1 cellular context compared by ENCODE assay signal in the genomic region with DNA sequence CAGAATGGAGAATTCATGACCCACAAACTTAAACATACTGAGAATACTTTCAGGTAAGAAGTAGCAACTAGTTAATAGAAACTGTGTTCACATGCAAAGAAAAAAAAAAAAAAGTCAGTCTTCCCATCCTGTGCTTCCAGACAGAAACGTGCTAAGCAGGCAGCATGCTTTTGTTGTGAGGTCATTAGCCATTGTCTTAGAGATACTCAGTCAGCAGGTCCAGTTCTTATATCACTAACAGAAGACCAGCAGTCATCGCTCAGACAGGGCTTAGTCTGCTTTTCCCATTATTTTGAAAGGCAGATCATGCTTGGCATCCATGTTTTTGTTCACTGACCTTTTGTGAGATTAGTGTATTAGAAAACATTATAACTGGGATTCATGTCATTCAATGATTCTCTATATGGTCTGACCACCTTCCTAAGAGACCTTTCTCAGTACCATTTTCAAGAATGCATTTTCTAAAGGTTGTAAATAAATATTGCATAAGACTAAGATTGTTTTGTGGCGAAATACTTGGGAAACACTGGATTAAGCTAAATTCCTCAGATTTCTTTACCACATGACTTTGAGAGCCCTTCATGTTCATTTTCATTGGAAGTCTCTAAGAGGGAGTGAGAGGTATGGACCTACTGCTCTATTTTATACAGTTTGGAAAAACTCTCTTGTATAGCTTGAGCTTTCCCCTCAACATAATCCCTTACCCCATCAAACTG.
A peak's percentile ranks its signal among the peaks of the same experiment; 100 is the strongest.
TF ChIP-seq lines count a peak whose summit lies in the region.

No MANE protein-coding gene starts in this region.

TF ChIP-seq in K562, 482 proteins besides CTCF, POLR2A, EP300 and RAD21 (continued from another document):
- TF ChIP-seq, protein P1, sequence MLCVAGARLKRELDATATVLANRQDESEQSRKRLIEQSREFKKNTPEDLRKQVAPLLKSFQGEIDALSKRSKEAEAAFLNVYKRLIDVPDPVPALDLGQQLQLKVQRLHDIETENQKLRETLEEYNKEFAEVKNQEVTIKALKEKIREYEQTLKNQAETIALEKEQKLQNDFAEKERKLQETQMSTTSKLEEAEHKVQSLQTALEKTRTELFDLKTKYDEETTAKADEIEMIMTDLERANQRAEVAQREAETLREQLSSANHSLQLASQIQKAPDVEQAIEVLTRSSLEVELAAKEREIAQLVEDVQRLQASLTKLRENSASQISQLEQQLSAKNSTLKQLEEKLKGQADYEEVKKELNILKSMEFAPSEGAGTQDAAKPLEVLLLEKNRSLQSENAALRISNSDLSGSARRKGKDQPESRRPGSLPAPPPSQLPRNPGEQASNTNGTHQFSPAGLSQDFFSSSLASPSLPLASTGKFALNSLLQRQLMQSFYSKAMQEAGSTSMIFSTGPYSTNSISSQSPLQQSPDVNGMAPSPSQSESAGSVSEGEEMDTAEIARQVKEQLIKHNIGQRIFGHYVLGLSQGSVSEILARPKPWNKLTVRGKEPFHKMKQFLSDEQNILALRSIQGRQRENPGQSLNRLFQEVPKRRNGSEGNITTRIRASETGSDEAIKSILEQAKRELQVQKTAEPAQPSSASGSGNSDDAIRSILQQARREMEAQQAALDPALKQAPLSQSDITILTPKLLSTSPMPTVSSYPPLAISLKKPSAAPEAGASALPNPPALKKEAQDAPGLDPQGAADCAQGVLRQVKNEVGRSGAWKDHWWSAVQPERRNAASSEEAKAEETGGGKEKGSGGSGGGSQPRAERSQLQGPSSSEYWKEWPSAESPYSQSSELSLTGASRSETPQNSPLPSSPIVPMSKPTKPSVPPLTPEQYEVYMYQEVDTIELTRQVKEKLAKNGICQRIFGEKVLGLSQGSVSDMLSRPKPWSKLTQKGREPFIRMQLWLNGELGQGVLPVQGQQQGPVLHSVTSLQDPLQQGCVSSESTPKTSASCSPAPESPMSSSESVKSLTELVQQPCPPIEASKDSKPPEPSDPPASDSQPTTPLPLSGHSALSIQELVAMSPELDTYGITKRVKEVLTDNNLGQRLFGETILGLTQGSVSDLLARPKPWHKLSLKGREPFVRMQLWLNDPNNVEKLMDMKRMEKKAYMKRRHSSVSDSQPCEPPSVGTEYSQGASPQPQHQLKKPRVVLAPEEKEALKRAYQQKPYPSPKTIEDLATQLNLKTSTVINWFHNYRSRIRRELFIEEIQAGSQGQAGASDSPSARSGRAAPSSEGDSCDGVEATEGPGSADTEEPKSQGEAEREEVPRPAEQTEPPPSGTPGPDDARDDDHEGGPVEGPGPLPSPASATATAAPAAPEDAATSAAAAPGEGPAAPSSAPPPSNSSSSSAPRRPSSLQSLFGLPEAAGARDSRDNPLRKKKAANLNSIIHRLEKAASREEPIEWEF (CRISPR knock-in tag; IDR thresholded peaks at IDR 0.05), result no peak
- TF ChIP-seq CEBPB (tag; IDR thresholded peaks at IDR 0.05) (peak; percentile 40), SIN3A (IDR thresholded peaks at IDR 0.05; ENCODE audit: borderline replicate concordance in 2 of 2, control insufficient read depth in 1 of 2, low read depth in 2 of 2, low read length in 2 of 2) (no peak)
